In the genomic region with DNA sequence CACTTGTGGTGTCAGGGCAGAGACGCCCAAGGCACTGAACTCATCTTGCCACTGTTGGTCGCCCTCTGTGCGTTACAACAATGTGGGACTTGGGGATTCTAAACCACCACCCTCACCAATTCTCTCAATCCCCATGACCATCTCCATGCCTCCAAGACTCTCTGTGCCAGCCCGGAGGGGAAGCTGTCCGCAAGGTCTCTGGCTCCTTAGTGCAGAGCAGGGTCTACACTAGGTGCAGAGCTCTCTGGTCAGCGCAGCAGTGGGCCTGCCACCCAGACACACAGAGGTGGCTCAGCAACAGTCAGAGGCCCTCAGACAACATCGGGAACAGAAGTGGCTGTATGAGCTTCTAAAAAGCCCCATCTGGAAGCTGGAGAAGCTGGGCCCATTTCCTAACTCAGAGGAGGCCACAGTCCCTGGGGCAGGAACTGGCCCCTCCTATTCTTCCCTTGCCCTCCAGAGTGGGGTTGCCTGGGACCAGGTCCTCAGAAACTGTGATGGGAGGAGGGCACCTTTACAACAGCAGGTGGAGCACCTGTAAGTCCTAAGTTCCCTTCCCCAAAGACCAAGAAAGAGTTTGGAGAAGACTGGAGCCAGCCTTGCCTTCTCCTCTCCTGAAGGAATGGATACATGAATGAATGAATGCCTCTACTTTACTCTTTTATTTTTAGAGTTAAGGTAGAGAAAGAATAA, we compare ENCODE assay signal across 2 cellular contexts.
TF ChIP-seq lines count a peak whose summit lies in the region.

No MANE protein-coding gene starts in this region.

TF ChIP-seq in Ishikawa, 13 proteins besides CTCF, POLR2A, EP300 and RAD21:
- TF ChIP-seq FOXM1 (IDR thresholded peaks at IDR 0.05; ENCODE audit: borderline replicate concordance, low read depth) = no peak
- no peak for TF ChIP-seq ZBTB7A (IDR thresholded peaks at IDR 0.05; ENCODE audit: low read depth)
- TF ChIP-seq YY1 (IDR thresholded peaks at IDR 0.05; ENCODE audit: low read depth) = no peak
- no peak for TF ChIP-seq NFIC (IDR thresholded peaks at IDR 0.05)
- TF ChIP-seq, protein P1, sequence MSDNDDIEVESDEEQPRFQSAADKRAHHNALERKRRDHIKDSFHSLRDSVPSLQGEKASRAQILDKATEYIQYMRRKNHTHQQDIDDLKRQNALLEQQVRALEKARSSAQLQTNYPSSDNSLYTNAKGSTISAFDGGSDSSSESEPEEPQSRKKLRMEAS (IDR thresholded peaks at IDR 0.05) = no peak
- no peak for TF ChIP-seq TAF1 (IDR thresholded peaks at IDR 0.05; ENCODE audit: low read depth)
- TF ChIP-seq, protein P2, sequence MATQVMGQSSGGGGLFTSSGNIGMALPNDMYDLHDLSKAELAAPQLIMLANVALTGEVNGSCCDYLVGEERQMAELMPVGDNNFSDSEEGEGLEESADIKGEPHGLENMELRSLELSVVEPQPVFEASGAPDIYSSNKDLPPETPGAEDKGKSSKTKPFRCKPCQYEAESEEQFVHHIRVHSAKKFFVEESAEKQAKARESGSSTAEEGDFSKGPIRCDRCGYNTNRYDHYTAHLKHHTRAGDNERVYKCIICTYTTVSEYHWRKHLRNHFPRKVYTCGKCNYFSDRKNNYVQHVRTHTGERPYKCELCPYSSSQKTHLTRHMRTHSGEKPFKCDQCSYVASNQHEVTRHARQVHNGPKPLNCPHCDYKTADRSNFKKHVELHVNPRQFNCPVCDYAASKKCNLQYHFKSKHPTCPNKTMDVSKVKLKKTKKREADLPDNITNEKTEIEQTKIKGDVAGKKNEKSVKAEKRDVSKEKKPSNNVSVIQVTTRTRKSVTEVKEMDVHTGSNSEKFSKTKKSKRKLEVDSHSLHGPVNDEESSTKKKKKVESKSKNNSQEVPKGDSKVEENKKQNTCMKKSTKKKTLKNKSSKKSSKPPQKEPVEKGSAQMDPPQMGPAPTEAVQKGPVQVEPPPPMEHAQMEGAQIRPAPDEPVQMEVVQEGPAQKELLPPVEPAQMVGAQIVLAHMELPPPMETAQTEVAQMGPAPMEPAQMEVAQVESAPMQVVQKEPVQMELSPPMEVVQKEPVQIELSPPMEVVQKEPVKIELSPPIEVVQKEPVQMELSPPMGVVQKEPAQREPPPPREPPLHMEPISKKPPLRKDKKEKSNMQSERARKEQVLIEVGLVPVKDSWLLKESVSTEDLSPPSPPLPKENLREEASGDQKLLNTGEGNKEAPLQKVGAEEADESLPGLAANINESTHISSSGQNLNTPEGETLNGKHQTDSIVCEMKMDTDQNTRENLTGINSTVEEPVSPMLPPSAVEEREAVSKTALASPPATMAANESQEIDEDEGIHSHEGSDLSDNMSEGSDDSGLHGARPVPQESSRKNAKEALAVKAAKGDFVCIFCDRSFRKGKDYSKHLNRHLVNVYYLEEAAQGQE (IDR thresholded peaks at IDR 0.05; ENCODE audit: low read depth) = no peak
- no peak for TF ChIP-seq CREB1 (IDR thresholded peaks at IDR 0.05; ENCODE audit: low read depth)

TF ChIP-seq in H1, 55 proteins besides CTCF, POLR2A, EP300 and RAD21:
- TF ChIP-seq RNF2 (IDR thresholded peaks at IDR 0.05; ENCODE audit: borderline replicate concordance, low read depth, low read length, missing control alignments, poor library complexity, severe bottlenecking) (no peak), JUND (IDR thresholded peaks at IDR 0.05; ENCODE audit: low read length) (no peak), KDM1A (IDR thresholded peaks at IDR 0.05; ENCODE audit: borderline replicate concordance, low read length) (no peak), POLR2AphosphoS5 (IDR thresholded peaks at IDR 0.05; ENCODE audit: low read depth, low read length) (no peak), CBX8 (IDR thresholded peaks at IDR 0.05; ENCODE audit: borderline replicate concordance, low read depth, low read length) (no peak), FOSL1 (IDR thresholded peaks at IDR 0.05; ENCODE audit: insufficient read depth, low read depth, low read length) (no peak)
- TF ChIP-seq, protein P3, sequence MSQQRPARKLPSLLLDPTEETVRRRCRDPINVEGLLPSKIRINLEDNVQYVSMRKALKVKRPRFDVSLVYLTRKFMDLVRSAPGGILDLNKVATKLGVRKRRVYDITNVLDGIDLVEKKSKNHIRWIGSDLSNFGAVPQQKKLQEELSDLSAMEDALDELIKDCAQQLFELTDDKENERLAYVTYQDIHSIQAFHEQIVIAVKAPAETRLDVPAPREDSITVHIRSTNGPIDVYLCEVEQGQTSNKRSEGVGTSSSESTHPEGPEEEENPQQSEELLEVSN (IDR thresholded peaks at IDR 0.05) = no peak
- TF ChIP-seq, protein P4, sequence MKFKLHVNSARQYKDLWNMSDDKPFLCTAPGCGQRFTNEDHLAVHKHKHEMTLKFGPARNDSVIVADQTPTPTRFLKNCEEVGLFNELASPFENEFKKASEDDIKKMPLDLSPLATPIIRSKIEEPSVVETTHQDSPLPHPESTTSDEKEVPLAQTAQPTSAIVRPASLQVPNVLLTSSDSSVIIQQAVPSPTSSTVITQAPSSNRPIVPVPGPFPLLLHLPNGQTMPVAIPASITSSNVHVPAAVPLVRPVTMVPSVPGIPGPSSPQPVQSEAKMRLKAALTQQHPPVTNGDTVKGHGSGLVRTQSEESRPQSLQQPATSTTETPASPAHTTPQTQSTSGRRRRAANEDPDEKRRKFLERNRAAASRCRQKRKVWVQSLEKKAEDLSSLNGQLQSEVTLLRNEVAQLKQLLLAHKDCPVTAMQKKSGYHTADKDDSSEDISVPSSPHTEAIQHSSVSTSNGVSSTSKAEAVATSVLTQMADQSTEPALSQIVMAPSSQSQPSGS (IDR thresholded peaks at IDR 0.05; ENCODE audit: low read length) = no peak
